Comparison of ENCODE assay signal across 12 cellular contexts in genomic region chr4:169253087-169253675, GRCh38. TPM values are rescaled to one million over a fixed set of nuclear protein-coding genes. Genes with fewer than 3 reads are reported as not detected.
DNase-seq lines count a peak whose midpoint lies in the region; ATAC-seq, FAIRE-seq and TF ChIP-seq lines count a peak whose summit lies in the region.
"Had no signal": no experiment of that assay in that cellular context is flagged by ENCODE, and none has a peak within 500 bp of the region (broad histone marks: within the 10 kb centered on the region; RNA-seq: fewer than 3 reads in every experiment).

No MANE protein-coding gene starts in this region.

- no peak for TF ChIP-seq EP300 in A549 (IDR thresholded peaks at IDR 0.05)

- ATAC-seq in A549 (no peak), GM19452 (IDR thresholded peaks at IDR 0.05; ENCODE audit: unreplicated experiment) (peak; percentile 9), HG02970 (IDR thresholded peaks at IDR 0.05; ENCODE audit: low FRiP score, unreplicated experiment) (no peak), GM21447 (IDR thresholded peaks at IDR 0.05; ENCODE audit: unreplicated experiment) (no peak)
- ATAC-seq: natural killer cell treated with Interleukin-12 subunit alpha and Interleukin-12 subunit beta and Interleukin-15 and Interleukin-18, amount 100 ng/mL, for 72 hours had no signal

- 0 out of 3 replicates have a peak overlapping the region, but pooled peaks have one; percentile 9 for H3K4me3 ChIP-seq in A549
- H3K4me3 ChIP-seq in SK-N-MC, result no peak overlapping the region
- H3K4me3 ChIP-seq in liver (ENCODE audit: low read depth in 1 of 3, low read length in 3 of 3), result no peak overlapping the region

- H3K36me3 ChIP-seq in SK-N-MC (ENCODE audit: insufficient read depth, low read length) (no peaks in the 10 kb centered on the region), liver (ENCODE audit: control insufficient read depth in 4 of 4, insufficient read depth in 3 of 4, low read depth in 1 of 4, low read length in 3 of 4) (no peaks in the 10 kb centered on the region)

- 60% methylated on average over 2 of the region's 2 CpGs for WGBS in A549 (ENCODE audit: missing lambda C conversion rate)
- WGBS in liver, result 87% methylated on average over 2 of the region's 2 CpGs

- no peaks in the 10 kb centered on the region for H3K27me3 ChIP-seq in liver (ENCODE audit: control insufficient read depth in 4 of 4, insufficient read depth in 4 of 4, low read length in 3 of 4)

- peak overlapping the region; percentile 97 to 98 for H3K27ac ChIP-seq in A549
- peak overlapping the region; percentile 19; the same call in 1 of the 2 replicates for H3K27ac ChIP-seq in SK-N-MC
- H3K27ac ChIP-seq in liver (ENCODE audit: low read depth in 1 of 2, low read length in 2 of 2), result peak overlapping the region; percentile 61 to 68

- TF ChIP-seq POLR2A in A549 (IDR thresholded peaks at IDR 0.05; ENCODE audit: low read length), result no peak

- TF ChIP-seq CTCF in A549 (IDR thresholded peaks at IDR 0.05) (no peak), liver (IDR thresholded peaks at IDR 0.05; ENCODE audit: low read depth, low read length, missing input control) (no peak)

- H3K9ac ChIP-seq in SK-N-MC (ENCODE audit: insufficient read length) (no peak overlapping the region), liver (ENCODE audit: low read depth in 1 of 2, low read length in 2 of 2) (no peak overlapping the region)

- FAIRE-seq in A549 (lab: Jason Lieb, UNC), result no peak

- DNase-seq in A549 (ENCODE audit: low read depth in 1 of 2, low spot score in 1 of 2), result no peak
- DNase-seq in SK-N-MC (ENCODE audit: low read depth, low spot score), result no peak
- DNase-seq in occipital lobe (lab: John Stamatoyannopoulos, UW), result no peak
- no peak for DNase-seq in NCI-H1417 (lab: John Stamatoyannopoulos, UW)
- DNase-seq: AML-193, amygdala, NCI-H1930 had no signal

- no peaks in the 10 kb centered on the region for H3K9me3 ChIP-seq in A549
- H3K9me3 ChIP-seq in SK-N-MC (ENCODE audit: low read depth, low read length), result no peaks in the 10 kb centered on the region
- H3K9me3 ChIP-seq in liver (ENCODE audit: control insufficient read depth in 4 of 4, low read length in 3 of 4), result no peaks in the 10 kb centered on the region

- TF ChIP-seq RAD21 in A549 (conservative IDR thresholded peaks at IDR 0.05 in 1 of 2, IDR thresholded peaks at IDR 0.05 in 1 of 2) (no peak), liver (IDR thresholded peaks at IDR 0.05) (no peak)

- peaks cover 90% of the 10 kb centered on the region for H3K4me1 ChIP-seq in A549
- H3K4me1 ChIP-seq in liver (ENCODE audit: control insufficient read depth in 4 of 4, insufficient read depth in 4 of 4, low read length in 3 of 4), result peaks cover 10 to 60% (median 45%) of the 10 kb centered on the region in 4 donors

- CTCF ChIA-PET in A549 (lab: Yijun Ruan, JAX), result interaction anchor here (0.8 to 1.9 kb wide), 2 partner anchors 14 to 233 kb away, joined by 3 to 6 read pairs; no protein-coding TSS in a partner anchor

- peak overlapping the region; percentile 93 for H3K4me2 ChIP-seq in A549

- POLR2A ChIA-PET in A549 (lab: Yijun Ruan, JAX), result interaction anchor here (1.9 kb wide), 1 partner anchor 16 kb away, joined by 6 read pairs; no protein-coding TSS in a partner anchor

TF ChIP-seq in A549, 52 proteins besides CTCF, POLR2A, EP300 and RAD21:
- TF ChIP-seq EHMT2 (IDR thresholded peaks at IDR 0.05; ENCODE audit: low read depth) (no peak), HOXB5 (CRISPR knock-in tag; IDR thresholded peaks at IDR 0.05) (no peak), ZNF302 (CRISPR knock-in tag; IDR thresholded peaks at IDR 0.05) (no peak), MAX (IDR thresholded peaks at IDR 0.05) (no peak), ZFP36 (IDR thresholded peaks at IDR 0.05; ENCODE audit: borderline replicate concordance, partially characterized antibody) (no peak)

TF ChIP-seq in liver, 16 proteins besides CTCF, POLR2A, EP300 and RAD21:
- TF ChIP-seq EGR1 (IDR thresholded peaks at IDR 0.05; ENCODE audit: low read depth in 2 of 2), result no peak
- no peak for TF ChIP-seq SP1 (IDR thresholded peaks at IDR 0.05)
- no peak for TF ChIP-seq FOXA1 (IDR thresholded peaks at IDR 0.05)
- TF ChIP-seq ZBTB33 (IDR thresholded peaks at IDR 0.05), result no peak
- TF ChIP-seq, protein P1, sequence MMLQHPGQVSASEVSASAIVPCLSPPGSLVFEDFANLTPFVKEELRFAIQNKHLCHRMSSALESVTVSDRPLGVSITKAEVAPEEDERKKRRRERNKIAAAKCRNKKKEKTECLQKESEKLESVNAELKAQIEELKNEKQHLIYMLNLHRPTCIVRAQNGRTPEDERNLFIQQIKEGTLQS (IDR thresholded peaks at IDR 0.05), result no peak
- no peak for TF ChIP-seq HNF4A (conservative IDR thresholded peaks at IDR 0.05)
- TF ChIP-seq YY1 (IDR thresholded peaks at IDR 0.05), result no peak

RNA-seq across cellular contexts. Expression of gene SH3RF1, which starts 17.6 kb away (rescaled TPM):
- polyA plus RNA-seq in A549 (2011; rRNA removed), result 13.8 and 15.1 TPM in 2 replicates
- 6.7 and 9.2 TPM in 2 replicates for polyA plus RNA-seq in A549 (2012; cell fraction: cytosol; rRNA removed)
- polyA plus RNA-seq in A549 (2012; cell fraction: nucleus; rRNA removed), result 15.2 and 21.1 TPM in 2 replicates
- polyA plus RNA-seq in A549 (2017; fragmentation: RNase III; extraction: RNeasy Plus Mini Kit Qiagen cat#74134 plus additional on column Dnase treatment), result 7.4 to 8.2 TPM (median 8.0 TPM) in 3 replicates
- polyA minus RNA-seq in A549 (2011; rRNA and poly(A)+ RNA removed), result 48.6 and 62.1 TPM in 2 replicates
- total RNA-seq in liver, result 1 to 10 TPM; 1.8 to 7.9 TPM
- 1 to 10 TPM; 2.7 to 4.4 TPM for polyA plus RNA-seq in liver
- total RNA-seq in occipital lobe, result 8.1 TPM

Comparison
In these comparisons a context has a peak if more than half of its experiments do, and no peak if none do; other contexts are left out.
1. H3K27ac ChIP-seq: peak in every context shown above with its lines; median percentile 98 in A549; 64 in liver; 19 in SK-N-MC.